15 cellular contexts compared by ENCODE assay signal in the genomic region with DNA sequence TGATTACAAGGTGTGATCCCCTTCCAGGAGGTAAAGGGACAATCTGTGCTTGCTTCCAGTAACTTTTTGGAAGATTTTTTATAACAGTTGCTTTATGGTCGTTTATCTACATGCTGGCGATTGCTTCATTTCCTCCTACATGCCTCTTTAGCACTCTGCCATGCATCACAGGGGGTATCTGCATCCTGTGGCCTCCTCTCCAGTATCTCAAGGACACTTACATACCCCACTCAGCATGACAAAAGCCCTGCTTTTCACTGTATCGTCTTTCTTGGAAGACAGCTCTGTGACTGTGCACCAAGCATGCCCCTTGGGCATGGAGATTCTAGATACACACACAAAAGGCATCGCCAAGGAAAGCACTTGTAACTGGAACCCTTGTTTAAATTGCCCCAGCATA. TPM values are rescaled to one million over a fixed set of nuclear protein-coding genes. Genes with fewer than 3 reads are reported as not detected.
DNase-seq lines count a peak whose midpoint lies in the region; ATAC-seq and TF ChIP-seq lines count a peak whose summit lies in the region.
"Had no signal": no experiment of that assay in that cellular context is flagged by ENCODE, and none has a peak within 500 bp of the region (broad histone marks: within the 10 kb centered on the region; RNA-seq: fewer than 3 reads in every experiment).

No MANE protein-coding gene starts in this region.

- H3K36me3 ChIP-seq in cardiac muscle cell (no peaks in the 10 kb centered on the region), NT2/D1 (ENCODE audit: insufficient read depth, insufficient read length, low read length) (no peaks in the 10 kb centered on the region), skeletal muscle tissue (ENCODE audit: control insufficient read depth in 3 of 3, insufficient read depth in 3 of 3, low read length in 3 of 3) (peaks cover 38 to 41% (median 41%) of the 10 kb centered on the region in 3 donors)

- no peak for ATAC-seq in GM19455 (IDR thresholded peaks at IDR 0.05; ENCODE audit: unreplicated experiment)

- DNase-seq in cardiac muscle cell (ENCODE audit: low read depth in 1 of 2, low spot score in 1 of 2) (peak in 1 of 2 donors; percentile 42), cardiac septum (ENCODE audit: low spot score) (no peak), NT2/D1 (ENCODE audit: low read depth, low spot score) (peak; percentile 70), iPS DF 19.7 (ENCODE audit: low read depth, low spot score) (peak; percentile 65), OCI-M1 (lab: John Stamatoyannopoulos, UW) (no peak)
- no peak for DNase-seq in activated CD8-positive, alpha-beta memory T cell treated with anti-CD3 and anti-CD28 coated beads, Interleukin-2, amount 50 U/mL, for 48 hours
- DNase-seq: C1 segment of cervical spinal cord, DMS53, NCI-H1436, NCI-H2081, NCI-H345, NCI-H526 treated with DMSO at 0.1 percent for 48 hours had no signal

- TF ChIP-seq CTCF in cardiac muscle cell (IDR thresholded peaks at IDR 0.05; ENCODE audit: low read depth, low read length) = no peak

- H3K4me3 ChIP-seq in cardiac muscle cell (no peak overlapping the region), NT2/D1 (ENCODE audit: insufficient read length, low read depth) (no peak overlapping the region), skeletal muscle tissue (ENCODE audit: low read length in 3 of 3) (peak overlapping the region in 1 of 3 donors; percentile 7)

- no peak overlapping the region for H3K9ac ChIP-seq in NT2/D1 (ENCODE audit: insufficient read length, low read depth)
- H3K9ac ChIP-seq in skeletal muscle tissue (ENCODE audit: low read depth in 1 of 3, low read length in 3 of 3) = peak overlapping the region in 2 of 3 donors; percentile 19 to 40

- H3K4me1 ChIP-seq in cardiac muscle cell (ENCODE audit: low read depth) = peaks cover 26% of the 10 kb centered on the region
- peaks cover 11% of the 10 kb centered on the region for H3K4me1 ChIP-seq in NT2/D1 (ENCODE audit: insufficient read depth, insufficient read length)
- H3K4me1 ChIP-seq in skeletal muscle tissue (ENCODE audit: control insufficient read depth in 3 of 3, insufficient read depth in 3 of 3, low read length in 3 of 3) = peaks cover 38 to 47% (median 42%) of the 10 kb centered on the region in 3 donors

- H3K27me3 ChIP-seq in cardiac muscle cell (no peaks in the 10 kb centered on the region), NT2/D1 (ENCODE audit: insufficient read depth, insufficient read length) (no peaks in the 10 kb centered on the region), skeletal muscle tissue (ENCODE audit: control insufficient read depth in 3 of 3, insufficient read depth in 3 of 3, low read length in 3 of 3) (no peaks in the 10 kb centered on the region)

- H3K9me3 ChIP-seq in cardiac muscle cell (ENCODE audit: low read depth) = no peaks in the 10 kb centered on the region
- H3K9me3 ChIP-seq in NT2/D1 (ENCODE audit: insufficient read depth, low read length) = no peaks in the 10 kb centered on the region
- H3K9me3 ChIP-seq in skeletal muscle tissue (ENCODE audit: control insufficient read depth in 3 of 3, low read length in 3 of 3) = no peaks in the 10 kb centered on the region

- intact Hi-C loops in cardiac septum (cut with DNase I) = no loop called here

- H3K27ac ChIP-seq in cardiac muscle cell (peak overlapping the region; percentile 68), skeletal muscle tissue (ENCODE audit: low read depth, low read length) (peak overlapping the region; percentile 86)
- H3K27ac ChIP-seq: 22Rv1 had no signal

RNA-seq across cellular contexts. Expression of gene CAPN3, which starts 25.3 kb away (rescaled TPM):
- total RNA-seq in cardiac muscle cell = 37.9 and 88.3 TPM in 2 replicates
- polyA plus RNA-seq in cardiac muscle cell = 47.0 and 79.7 TPM in 2 replicates
- 14.8 TPM for total RNA-seq in cardiac septum
- total RNA-seq in skeletal muscle tissue = 675 TPM

Comparison
In these comparisons a context has a peak if more than half of its experiments do, and no peak if none do; other contexts are left out.
1. DNase-seq: peak in NT2/D1 (single experiment) and iPS DF 19.7 (single experiment); none in cardiac septum (single experiment), OCI-M1 (single experiment) and activated CD8-positive, alpha-beta memory T cell treated with anti-CD3 and anti-CD28 coated beads, Interleukin-2, amount 50 U/mL, for 48 hours (single experiment).